In the genomic region with DNA sequence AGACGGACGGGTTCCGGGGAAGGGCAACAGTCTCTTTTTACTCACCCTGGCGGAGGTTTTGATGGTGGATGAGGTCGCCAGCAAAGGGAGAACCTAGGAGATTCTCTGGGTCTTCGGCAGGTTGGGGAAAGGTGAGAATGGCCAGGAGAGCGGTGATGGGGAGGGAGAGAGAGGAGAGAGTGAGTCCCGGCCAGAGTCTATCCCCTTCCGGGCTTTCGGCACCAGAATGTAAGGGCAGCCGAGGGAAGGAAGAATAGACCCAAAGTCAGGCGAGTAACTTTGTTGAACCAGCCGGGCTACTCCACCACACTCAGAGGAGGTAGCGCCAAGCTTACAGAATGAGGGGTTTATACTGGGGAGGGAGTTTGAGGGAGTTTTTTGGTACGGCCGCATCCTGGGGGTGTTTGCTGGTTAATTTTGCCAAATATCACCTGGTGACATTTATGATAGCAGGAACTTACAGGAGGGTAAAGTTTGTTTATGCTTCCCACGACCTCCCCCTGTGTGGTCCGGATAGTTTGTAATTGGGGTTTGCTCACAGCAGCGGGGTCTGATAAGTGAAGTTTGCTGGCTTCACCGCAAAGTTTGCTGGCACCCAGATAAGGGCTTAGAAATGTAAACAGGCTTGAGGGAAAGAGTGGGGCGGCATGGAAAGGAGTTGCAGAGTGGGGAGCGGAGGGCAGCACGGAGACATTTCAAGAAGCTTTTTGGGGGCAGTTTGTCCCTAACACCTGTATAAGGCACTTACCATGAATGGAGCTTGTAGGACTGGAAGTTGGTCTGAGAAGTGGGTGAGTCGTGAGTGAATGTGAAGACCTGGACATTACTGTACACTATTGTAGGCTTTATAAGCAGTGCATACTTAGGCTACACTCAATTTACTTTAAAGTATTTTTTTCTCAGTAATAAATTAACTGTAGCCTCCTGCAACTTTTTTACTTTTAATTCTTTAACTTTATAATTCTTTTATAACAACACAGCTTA, we compare ENCODE assay signal across 1 cellular context.
A peak's percentile ranks its signal among the peaks of the same experiment; 100 is the strongest.
TF ChIP-seq lines count a peak whose summit lies in the region.

No MANE protein-coding gene starts in this region.

TF ChIP-seq in K562, 482 proteins besides CTCF, POLR2A, EP300 and RAD21 (continued from another document and continues in another):
- TF ChIP-seq, protein P1, sequence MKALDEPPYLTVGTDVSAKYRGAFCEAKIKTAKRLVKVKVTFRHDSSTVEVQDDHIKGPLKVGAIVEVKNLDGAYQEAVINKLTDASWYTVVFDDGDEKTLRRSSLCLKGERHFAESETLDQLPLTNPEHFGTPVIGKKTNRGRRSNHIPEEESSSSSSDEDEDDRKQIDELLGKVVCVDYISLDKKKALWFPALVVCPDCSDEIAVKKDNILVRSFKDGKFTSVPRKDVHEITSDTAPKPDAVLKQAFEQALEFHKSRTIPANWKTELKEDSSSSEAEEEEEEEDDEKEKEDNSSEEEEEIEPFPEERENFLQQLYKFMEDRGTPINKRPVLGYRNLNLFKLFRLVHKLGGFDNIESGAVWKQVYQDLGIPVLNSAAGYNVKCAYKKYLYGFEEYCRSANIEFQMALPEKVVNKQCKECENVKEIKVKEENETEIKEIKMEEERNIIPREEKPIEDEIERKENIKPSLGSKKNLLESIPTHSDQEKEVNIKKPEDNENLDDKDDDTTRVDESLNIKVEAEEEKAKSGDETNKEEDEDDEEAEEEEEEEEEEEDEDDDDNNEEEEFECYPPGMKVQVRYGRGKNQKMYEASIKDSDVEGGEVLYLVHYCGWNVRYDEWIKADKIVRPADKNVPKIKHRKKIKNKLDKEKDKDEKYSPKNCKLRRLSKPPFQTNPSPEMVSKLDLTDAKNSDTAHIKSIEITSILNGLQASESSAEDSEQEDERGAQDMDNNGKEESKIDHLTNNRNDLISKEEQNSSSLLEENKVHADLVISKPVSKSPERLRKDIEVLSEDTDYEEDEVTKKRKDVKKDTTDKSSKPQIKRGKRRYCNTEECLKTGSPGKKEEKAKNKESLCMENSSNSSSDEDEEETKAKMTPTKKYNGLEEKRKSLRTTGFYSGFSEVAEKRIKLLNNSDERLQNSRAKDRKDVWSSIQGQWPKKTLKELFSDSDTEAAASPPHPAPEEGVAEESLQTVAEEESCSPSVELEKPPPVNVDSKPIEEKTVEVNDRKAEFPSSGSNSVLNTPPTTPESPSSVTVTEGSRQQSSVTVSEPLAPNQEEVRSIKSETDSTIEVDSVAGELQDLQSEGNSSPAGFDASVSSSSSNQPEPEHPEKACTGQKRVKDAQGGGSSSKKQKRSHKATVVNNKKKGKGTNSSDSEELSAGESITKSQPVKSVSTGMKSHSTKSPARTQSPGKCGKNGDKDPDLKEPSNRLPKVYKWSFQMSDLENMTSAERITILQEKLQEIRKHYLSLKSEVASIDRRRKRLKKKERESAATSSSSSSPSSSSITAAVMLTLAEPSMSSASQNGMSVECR (CRISPR knock-in tag; IDR thresholded peaks at IDR 0.05): no peak
- TF ChIP-seq BDP1 (IDR thresholded peaks at IDR 0.05; ENCODE audit: insufficient read depth, insufficient read length) (no peak), CAMTA2 (CRISPR knock-in tag; conservative IDR thresholded peaks at IDR 0.05) (no peak), KDM4B (IDR thresholded peaks at IDR 0.05; ENCODE audit: borderline replicate concordance in 2 of 2, low read depth in 1 of 2) (no peak), BRD9 (IDR thresholded peaks at IDR 0.05; ENCODE audit: low read depth, partially characterized antibody) (no peak), HSF4 (CRISPR knock-in tag; IDR thresholded peaks at IDR 0.05; ENCODE audit: borderline replicate concordance) (no peak), ID3 (CRISPR knock-in tag; IDR thresholded peaks at IDR 0.05) (no peak), ID3 (tag; IDR thresholded peaks at IDR 0.05) (peak; percentile 92), CBFA2T3 (IDR thresholded peaks at IDR 0.05) (peak; percentile 99), U2AF1 (optimal IDR thresholded peaks at IDR 0.05; ENCODE audit: low read depth, low read length) (no peak), ASH1L (IDR thresholded peaks at IDR 0.05; ENCODE audit: borderline replicate concordance, low read depth, partially characterized antibody) (no peak), PML (IDR thresholded peaks at IDR 0.05; ENCODE audit: low read length) (peak; percentile 98), HMG20A (CRISPR knock-in tag; conservative IDR thresholded peaks at IDR 0.05) (no peak), ZZZ3 (IDR thresholded peaks at IDR 0.05) (peak; percentile 58; the same call in 1 of the 2 replicates), CBX3 (IDR thresholded peaks at IDR 0.05; ENCODE audit: borderline replicate concordance in 1 of 2, low read length in 2 of 2) (peak in 1 of 2 experiments; percentile 56; a peak in 1 of 3 replicates), CREM (IDR thresholded peaks at IDR 0.05; ENCODE audit: low read depth) (peak; percentile 78), RBFOX2 (IDR thresholded peaks at IDR 0.05; ENCODE audit: low read depth, low read length) (peak; percentile 25; the same call in 1 of the 2 replicates), ZNF445 (CRISPR knock-in tag; IDR thresholded peaks at IDR 0.05; ENCODE audit: low read depth) (0 out of 2 replicates have a peak, but pooled peaks have one; percentile 42), SMARCC2 (IDR thresholded peaks at IDR 0.05; ENCODE audit: low read depth) (peak; percentile 93), SOX6 (IDR thresholded peaks at IDR 0.05) (peak; percentile 94), MBD1 (CRISPR knock-in tag; IDR thresholded peaks at IDR 0.05) (no peak), PTTG1 (tag; IDR thresholded peaks at IDR 0.05; ENCODE audit: low read depth) (no peak), ZNF395 (CRISPR knock-in tag; IDR thresholded peaks at IDR 0.05) (peak; percentile 91), PPARD (CRISPR knock-in tag; IDR thresholded peaks at IDR 0.05) (no peak), ZNF212 (CRISPR knock-in tag; IDR thresholded peaks at IDR 0.05) (no peak), DIDO1 (tag; IDR thresholded peaks at IDR 0.05; ENCODE audit: low read depth) (no peak), POLR2B (IDR thresholded peaks at IDR 0.05; ENCODE audit: low read depth, partially characterized antibody) (no peak), NBN (IDR thresholded peaks at IDR 0.05; ENCODE audit: low read depth) (peak; percentile 61; the same call in 1 of the 2 replicates), POLR3A (IDR thresholded peaks at IDR 0.05; ENCODE audit: borderline replicate concordance, extremely low read depth, insufficient read depth, insufficient read length) (no peak), ZSCAN29 (IDR thresholded peaks at IDR 0.05) (no peak), ZNF766 (CRISPR knock-in tag; conservative IDR thresholded peaks at IDR 0.05) (0 out of 2 replicates have a peak, but pooled peaks have one; percentile 52), PYGO2 (tag; IDR thresholded peaks at IDR 0.05) (peak; percentile 73), ZNF655 (CRISPR knock-in tag; IDR thresholded peaks at IDR 0.05) (no peak), RB1 (IDR thresholded peaks at IDR 0.05; ENCODE audit: low read depth) (0 out of 2 replicates have a peak, but pooled peaks have one; percentile 40), C11orf30 (IDR thresholded peaks at IDR 0.05; ENCODE audit: low read depth) (no peak), MBD2 (IDR thresholded peaks at IDR 0.05; ENCODE audit: borderline replicate concordance, low read depth) (peak; percentile 82)
- TF ChIP-seq, protein P2, sequence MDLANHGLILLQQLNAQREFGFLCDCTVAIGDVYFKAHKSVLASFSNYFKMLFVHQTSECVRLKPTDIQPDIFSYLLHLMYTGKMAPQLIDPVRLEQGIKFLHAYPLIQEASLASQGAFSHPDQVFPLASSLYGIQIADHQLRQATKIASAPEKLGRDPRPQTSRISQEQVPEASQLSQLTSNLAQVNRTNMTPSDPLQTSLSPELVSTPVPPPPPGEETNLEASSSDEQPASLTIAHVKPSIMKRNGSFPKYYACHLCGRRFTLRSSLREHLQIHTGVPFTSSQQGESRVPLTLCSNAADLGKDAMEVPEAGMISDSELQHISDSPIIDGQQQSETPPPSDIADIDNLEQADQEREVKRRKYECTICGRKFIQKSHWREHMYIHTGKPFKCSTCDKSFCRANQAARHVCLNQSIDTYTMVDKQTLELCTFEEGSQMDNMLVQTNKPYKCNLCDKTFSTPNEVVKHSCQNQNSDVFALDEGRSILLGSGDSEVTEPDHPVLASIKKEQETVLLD (IDR thresholded peaks at IDR 0.05): peak; percentile 60; the same call in 1 of the 2 replicates
- TF ChIP-seq, protein P3, sequence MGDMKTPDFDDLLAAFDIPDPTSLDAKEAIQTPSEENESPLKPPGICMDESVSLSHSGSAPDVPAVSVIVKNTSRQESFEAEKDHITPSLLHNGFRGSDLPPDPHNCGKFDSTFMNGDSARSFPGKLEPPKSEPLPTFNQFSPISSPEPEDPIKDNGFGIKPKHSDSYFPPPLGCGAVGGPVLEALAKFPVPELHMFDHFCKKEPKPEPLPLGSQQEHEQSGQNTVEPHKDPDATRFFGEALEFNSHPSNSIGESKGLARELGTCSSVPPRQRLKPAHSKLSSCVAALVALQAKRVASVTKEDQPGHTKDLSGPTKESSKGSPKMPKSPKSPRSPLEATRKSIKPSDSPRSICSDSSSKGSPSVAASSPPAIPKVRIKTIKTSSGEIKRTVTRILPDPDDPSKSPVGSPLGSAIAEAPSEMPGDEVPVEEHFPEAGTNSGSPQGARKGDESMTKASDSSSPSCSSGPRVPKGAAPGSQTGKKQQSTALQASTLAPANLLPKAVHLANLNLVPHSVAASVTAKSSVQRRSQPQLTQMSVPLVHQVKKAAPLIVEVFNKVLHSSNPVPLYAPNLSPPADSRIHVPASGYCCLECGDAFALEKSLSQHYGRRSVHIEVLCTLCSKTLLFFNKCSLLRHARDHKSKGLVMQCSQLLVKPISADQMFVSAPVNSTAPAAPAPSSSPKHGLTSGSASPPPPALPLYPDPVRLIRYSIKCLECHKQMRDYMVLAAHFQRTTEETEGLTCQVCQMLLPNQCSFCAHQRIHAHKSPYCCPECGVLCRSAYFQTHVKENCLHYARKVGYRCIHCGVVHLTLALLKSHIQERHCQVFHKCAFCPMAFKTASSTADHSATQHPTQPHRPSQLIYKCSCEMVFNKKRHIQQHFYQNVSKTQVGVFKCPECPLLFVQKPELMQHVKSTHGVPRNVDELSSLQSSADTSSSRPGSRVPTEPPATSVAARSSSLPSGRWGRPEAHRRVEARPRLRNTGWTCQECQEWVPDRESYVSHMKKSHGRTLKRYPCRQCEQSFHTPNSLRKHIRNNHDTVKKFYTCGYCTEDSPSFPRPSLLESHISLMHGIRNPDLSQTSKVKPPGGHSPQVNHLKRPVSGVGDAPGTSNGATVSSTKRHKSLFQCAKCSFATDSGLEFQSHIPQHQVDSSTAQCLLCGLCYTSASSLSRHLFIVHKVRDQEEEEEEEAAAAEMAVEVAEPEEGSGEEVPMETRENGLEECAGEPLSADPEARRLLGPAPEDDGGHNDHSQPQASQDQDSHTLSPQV (IDR thresholded peaks at IDR 0.05): peak; percentile 62
- TF ChIP-seq, protein P4, sequence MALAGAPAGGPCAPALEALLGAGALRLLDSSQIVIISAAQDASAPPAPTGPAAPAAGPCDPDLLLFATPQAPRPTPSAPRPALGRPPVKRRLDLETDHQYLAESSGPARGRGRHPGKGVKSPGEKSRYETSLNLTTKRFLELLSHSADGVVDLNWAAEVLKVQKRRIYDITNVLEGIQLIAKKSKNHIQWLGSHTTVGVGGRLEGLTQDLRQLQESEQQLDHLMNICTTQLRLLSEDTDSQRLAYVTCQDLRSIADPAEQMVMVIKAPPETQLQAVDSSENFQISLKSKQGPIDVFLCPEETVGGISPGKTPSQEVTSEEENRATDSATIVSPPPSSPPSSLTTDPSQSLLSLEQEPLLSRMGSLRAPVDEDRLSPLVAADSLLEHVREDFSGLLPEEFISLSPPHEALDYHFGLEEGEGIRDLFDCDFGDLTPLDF (CRISPR knock-in tag; IDR thresholded peaks at IDR 0.05): no peak
- TF ChIP-seq, protein P5, sequence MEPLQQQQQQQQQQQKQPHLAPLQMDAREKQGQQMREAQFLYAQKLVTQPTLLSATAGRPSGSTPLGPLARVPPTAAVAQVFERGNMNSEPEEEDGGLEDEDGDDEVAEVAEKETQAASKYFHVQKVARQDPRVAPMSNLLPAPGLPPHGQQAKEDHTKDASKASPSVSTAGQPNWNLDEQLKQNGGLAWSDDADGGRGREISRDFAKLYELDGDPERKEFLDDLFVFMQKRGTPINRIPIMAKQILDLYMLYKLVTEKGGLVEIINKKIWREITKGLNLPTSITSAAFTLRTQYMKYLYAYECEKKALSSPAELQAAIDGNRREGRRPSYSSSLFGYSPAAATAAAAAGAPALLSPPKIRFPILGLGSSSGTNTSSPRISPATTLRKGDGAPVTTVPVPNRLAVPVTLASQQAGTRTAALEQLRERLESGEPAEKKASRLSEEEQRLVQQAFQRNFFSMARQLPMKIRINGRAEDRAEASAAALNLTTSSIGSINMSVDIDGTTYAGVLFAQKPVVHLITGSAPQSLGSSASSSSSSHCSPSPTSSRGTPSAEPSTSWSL (CRISPR knock-in tag; IDR thresholded peaks at IDR 0.05; ENCODE audit: borderline replicate concordance): no peak
